Comparison of ENCODE assay signal across 7 cellular contexts in genomic region chr17:45019177-45019711, GRCh38. TPM values are rescaled to one million over a fixed set of nuclear protein-coding genes. Genes with fewer than 3 reads are reported as not detected.
A peak's percentile ranks its signal among the peaks of the same experiment; 100 is the strongest.
DNase-seq lines count a peak whose midpoint lies in the region; ATAC-seq and TF ChIP-seq lines count a peak whose summit lies in the region.

No MANE protein-coding gene starts in this region.

- H3K4me1 ChIP-seq in lung (ENCODE audit: control insufficient read depth in 2 of 2, insufficient read depth in 2 of 2, low read length in 2 of 2): peaks cover 0 to 9% of the 10 kb centered on the region in 2 donors

- H3K36me3 ChIP-seq in lung (ENCODE audit: control insufficient read depth in 2 of 2, insufficient read depth in 2 of 2, low read length in 2 of 2): peaks cover 0 to 2% of the 10 kb centered on the region in 2 donors

- TF ChIP-seq CTCF in GM12873 (IDR thresholded peaks at IDR 0.05; ENCODE audit: insufficient read depth, low read depth, low read length, missing control alignments) (peak; percentile 43), NB4 (IDR thresholded peaks at IDR 0.05; ENCODE audit: low read depth, low read length) (peak; percentile 34), coronary artery (IDR thresholded peaks at IDR 0.05) (peak; percentile 20), lung (IDR thresholded peaks at IDR 0.05; ENCODE audit: control extremely low read depth, extremely low read depth) (peak; percentile 10)

- WGBS in lung, 2 donors: 2 to 4% methylated on average over 40 to 54 of the region's 54 CpGs

- no peaks in the 10 kb centered on the region for H3K9me3 ChIP-seq in lung (ENCODE audit: control insufficient read depth in 2 of 2, insufficient read depth in 1 of 2, low read length in 1 of 2)

- no peak for TF ChIP-seq POLR2A in NB4 (IDR thresholded peaks at IDR 0.05; ENCODE audit: extremely low read depth, insufficient read length)

- no peak overlapping the region for H3K4me3 ChIP-seq in NB4 (ENCODE audit: low read depth, low read length)
- peak overlapping the region; percentile 76 for H3K4me3 ChIP-seq in coronary artery
- no peak overlapping the region for H3K4me3 ChIP-seq in lung

- ATAC-seq in activated CD4-positive, CD25-positive, alpha-beta regulatory T cell treated with anti-CD3 and anti-CD28 coated beads, Interleukin-2, amount 50 U/mL, for 24 hours: peak; percentile 54 to 70
- ATAC-seq in lung (ENCODE audit: insufficient read depth, low FRiP score): peak; percentile 70

- peak overlapping the region in 1 of 2 donors; percentile 80 for H3K27ac ChIP-seq in coronary artery
- H3K27ac ChIP-seq in lung (ENCODE audit: low read depth in 1 of 2, low read length in 1 of 2): no peak overlapping the region

- peak; percentile 59 for DNase-seq in NB4 (ENCODE audit: low read depth)
- no peak for DNase-seq in coronary artery (ENCODE audit: low spot score)
- no peak for DNase-seq in lung (ENCODE audit: low spot score)
- peak; percentile 53 for DNase-seq in stimulated activated CD8-positive, alpha-beta memory T cell treated with anti-CD3 and anti-CD28 coated beads, Interleukin-4, amount 100 ng/mL, for 48 hours
- no peak for DNase-seq in dedifferentiated amniotic fluid mesenchymal stem cell (ENCODE audit: extremely low spot score)

- no peaks in the 10 kb centered on the region for H3K27me3 ChIP-seq in lung (ENCODE audit: control insufficient read depth, insufficient read depth)

RNA-seq across cellular contexts. Expression of gene DCAKD, which starts 32.2 kb away (rescaled TPM):
- total RNA-seq in lung: 10 to 100 TPM; 26.7 to 28.8 TPM
- polyA plus RNA-seq in lung: 10 to 100 TPM; 11.8 to 13.6 TPM

RNA-seq across cellular contexts. Expression of gene NMT1, which starts 41.9 kb away (rescaled TPM):
- total RNA-seq in lung: 100 to 1,000 TPM in 1 of 2 donors, 10 to 100 TPM in 1; 56.9 to 120 TPM
- 10 to 100 TPM; 37.7 to 41.0 TPM for polyA plus RNA-seq in lung

RNA-seq across cellular contexts. Expression of gene C1QL1, which starts 51.1 kb away (rescaled TPM):
- total RNA-seq in lung: under 1 TPM; 0.21 to 0.57 TPM
- polyA plus RNA-seq in lung: under 1 TPM; 0.10 to 0.57 TPM

Comparison
In these comparisons a context has a peak if more than half of its experiments do, and no peak if none do; other contexts are left out.
1. DNase-seq: peak in NB4 (single experiment) and stimulated activated CD8-positive, alpha-beta memory T cell treated with anti-CD3 and anti-CD28 coated beads, Interleukin-4, amount 100 ng/mL, for 48 hours (single experiment); none in coronary artery (single experiment), lung (single experiment) and dedifferentiated amniotic fluid mesenchymal stem cell (single experiment).
2. Peak in every context shown above with its lines, with median percentiles within 50 percentile points of each other: CTCF ChIP-seq.